In the genomic region with DNA sequence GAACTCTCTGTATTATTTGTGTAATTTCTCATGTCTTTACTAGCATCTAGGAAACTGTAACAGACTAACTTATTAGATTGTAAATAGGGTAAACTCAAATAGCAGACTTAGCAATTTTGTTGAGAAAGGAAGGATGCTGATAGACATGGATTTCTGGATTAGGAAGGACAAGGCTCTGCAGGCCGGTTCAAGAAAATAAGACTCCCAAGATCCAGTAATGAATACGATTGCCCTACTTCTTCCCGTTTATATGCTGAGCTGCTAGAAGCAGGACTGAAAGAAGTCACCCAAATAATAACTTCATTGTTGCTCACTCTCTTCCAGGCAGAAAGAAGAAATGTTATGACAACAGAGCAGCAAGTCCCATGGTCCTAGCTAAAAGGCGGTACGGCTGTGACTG, we compare ENCODE assay signal across 9 cellular contexts.
"Had no signal": no experiment of that assay in that cellular context is flagged by ENCODE, and none has a peak within 500 bp of the region (broad histone marks: within the 10 kb centered on the region; RNA-seq: fewer than 3 reads in every experiment).

No MANE protein-coding gene starts in this region.

- FAIRE-seq: H1, H54 had no signal

- H3K27ac ChIP-seq: GM23248, HL-60 had no signal

- H3K9ac ChIP-seq: GM23248 had no signal

- H2AFZ ChIP-seq: GM23248 had no signal

- DNase-seq: GM23248, H9, HCEC 1CT, HFFc6, IMR-90, KBM-7 had no signal

- H3K4me3 ChIP-seq: GM23248 had no signal
